ENCODE assay signal across 20 cellular contexts in the genomic region with DNA sequence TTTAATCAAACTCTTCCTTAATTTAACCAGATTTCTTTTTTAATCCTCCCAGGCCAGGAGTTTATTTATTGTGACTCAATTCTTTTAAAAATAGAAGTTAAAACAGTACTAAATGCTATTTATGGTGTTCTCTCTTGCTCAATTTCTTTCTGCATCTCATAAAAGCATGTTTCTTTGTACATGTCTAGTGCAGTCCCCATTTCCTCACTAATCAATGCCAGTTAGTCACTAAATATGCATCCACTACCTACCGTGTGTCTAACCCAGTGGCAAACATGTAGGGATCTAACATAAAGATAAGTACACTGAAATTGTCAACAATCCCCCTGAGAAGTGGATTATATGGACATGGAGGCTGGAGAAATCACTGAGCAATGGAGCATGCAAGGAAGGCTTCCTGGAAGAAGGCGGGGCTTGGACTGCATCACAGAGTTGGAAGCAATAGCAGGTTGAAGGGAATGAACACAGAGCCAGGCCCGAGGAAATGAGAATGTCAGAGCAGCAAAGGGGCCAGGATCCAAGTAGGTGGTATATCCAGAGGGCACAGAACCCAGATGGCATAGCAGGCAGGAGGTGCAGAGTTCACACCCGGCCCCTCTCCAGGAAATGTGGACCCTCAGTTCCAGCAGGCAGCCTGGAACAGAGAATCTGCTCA.
DNase-seq lines count a peak whose midpoint lies in the region; ATAC-seq and TF ChIP-seq lines count a peak whose summit lies in the region.
"Had no signal": no experiment of that assay in that cellular context is flagged by ENCODE, and none has a peak within 500 bp of the region (broad histone marks: within the 10 kb centered on the region; RNA-seq: fewer than 3 reads in every experiment).

No MANE protein-coding gene starts in this region.

- no peaks in the 10 kb centered on the region for H3K27me3 ChIP-seq in Panc1 (ENCODE audit: control insufficient read depth, insufficient read depth, low read length)
- no peaks in the 10 kb centered on the region for H3K27me3 ChIP-seq in tibial artery
- H3K27me3 ChIP-seq: dorsolateral prefrontal cortex, SJSA1 had no signal

- no peak for DNase-seq in activated T-cell treated with anti-CD3 and anti-CD28 coated beads, Interleukin-2, amount 50 U/mL, for 72 hours
- no peak for DNase-seq in activated T-cell treated with anti-CD3 and anti-CD28 coated beads for 4 hours
- DNase-seq in Panc1 (ENCODE audit: low read depth, low spot score): no peak
- DNase-seq in fibroblast of mammary gland (ENCODE audit: low read depth): peak; percentile 44
- DNase-seq in tibial artery: no peak
- DNase-seq in NCI-H510A treated with DMSO at 0.1 percent for 48 hours (lab: John Stamatoyannopoulos, UW): no peak
- no peak for DNase-seq in HT-29 (ENCODE audit: low spot score)
- DNase-seq: activated CD4-positive, alpha-beta T cell treated with anti-CD3 and anti-CD28 coated beads for 36 hours; activated CD8-positive, alpha-beta memory T cell treated with anti-CD3 and anti-CD28 coated beads, Interleukin-2, amount 50 U/mL, for 4 hours; activated naive CD4-positive, alpha-beta T cell; kidney; NCI-H1694 treated with DMSO at 0.1 percent for 48 hours; NCI-H345; T1000 had no signal

- H3K27ac ChIP-seq in Panc1 (ENCODE audit: low read length) (no peak overlapping the region), tibial artery (peak overlapping the region; percentile 66 to 68)
- H3K27ac ChIP-seq: dorsolateral prefrontal cortex, SJSA1 had no signal

- no peak for TF ChIP-seq CTCF in Panc1 (IDR thresholded peaks at IDR 0.05)
- no peak for TF ChIP-seq CTCF in fibroblast of mammary gland (conservative IDR thresholded peaks at IDR 0.05; ENCODE audit: control insufficient read depth, insufficient read depth, low read depth, low read length)
- TF ChIP-seq CTCF in tibial artery (IDR thresholded peaks at IDR 0.05): no peak

- POLR2A ChIA-PET in Panc1 (lab: Charles Lee): no interaction called here

- in situ Hi-C loops in Panc1 (cut with HindIII; ENCODE audit: low pct_unique_long_range_greater_than_20kb, low sequenced_read_pairs): no loop called here

- H3K27ac Mint-ChIP-seq in activated T-cell treated with anti-CD3 and anti-CD28 coated beads, Interleukin-2, amount 50 U/mL, for 72 hours: peak overlapping the region; percentile 35
- H3K27ac Mint-ChIP-seq: activated CD4-positive, alpha-beta T cell treated with anti-CD3 and anti-CD28 coated beads for 36 hours; stimulated activated naive CD8-positive, alpha-beta T cell treated with anti-CD3 and anti-CD28 coated beads, Interleukin-15, Interleukin-2, amounts not matched to agents 100 ng/mL and 50 ng/mL, for 24 hours had no signal

- H3K27me3 Mint-ChIP-seq in activated T-cell treated with anti-CD3 and anti-CD28 coated beads, Interleukin-2, amount 50 U/mL, for 72 hours (ENCODE audit: low read depth): no peaks in the 10 kb centered on the region
- H3K27me3 Mint-ChIP-seq: activated CD4-positive, alpha-beta T cell treated with anti-CD3 and anti-CD28 coated beads for 36 hours; stimulated activated naive CD8-positive, alpha-beta T cell treated with anti-CD3 and anti-CD28 coated beads, Interleukin-15, Interleukin-2, amounts not matched to agents 100 ng/mL and 50 ng/mL, for 24 hours had no signal

- no peaks in the 10 kb centered on the region for H3K9me3 Mint-ChIP-seq in activated T-cell treated with anti-CD3 and anti-CD28 coated beads, Interleukin-2, amount 50 U/mL, for 72 hours
- H3K9me3 Mint-ChIP-seq: brain; neural crest cell; stimulated activated naive CD8-positive, alpha-beta T cell treated with anti-CD3 and anti-CD28 coated beads, Interleukin-15, Interleukin-2, amounts not matched to agents 100 ng/mL and 50 ng/mL, for 24 hours had no signal

- CTCF ChIA-PET in Panc1 (lab: Charles Lee): no interaction called here

- BruUV-seq in Panc1 (replicated peaks; lab: Mats Ljungman, UMichigan): no TSS peak

- H3K4me3 ChIP-seq in Panc1 (ENCODE audit: low read depth in 2 of 2, low read length in 2 of 2) (no peak overlapping the region), fibroblast of mammary gland (ENCODE audit: control insufficient read depth, low read depth, low read length) (no peak overlapping the region), tibial artery (no peak overlapping the region)
- H3K4me3 ChIP-seq: dorsolateral prefrontal cortex, SJSA1 had no signal

- H3K36me3 ChIP-seq in Panc1 (ENCODE audit: control insufficient read depth, insufficient read depth, low read length) (no peaks in the 10 kb centered on the region), tibial artery (no peaks in the 10 kb centered on the region)
- H3K36me3 ChIP-seq: SJSA1 had no signal

- H3K4me3 Mint-ChIP-seq in activated T-cell treated with anti-CD3 and anti-CD28 coated beads, Interleukin-2, amount 50 U/mL, for 72 hours: no peak overlapping the region
- H3K4me3 Mint-ChIP-seq: activated CD4-positive, alpha-beta T cell treated with anti-CD3 and anti-CD28 coated beads for 36 hours; brain; neural crest cell; stimulated activated naive CD8-positive, alpha-beta T cell treated with anti-CD3 and anti-CD28 coated beads, Interleukin-15, Interleukin-2, amounts not matched to agents 100 ng/mL and 50 ng/mL, for 24 hours had no signal

- intact Hi-C loops in Panc1 (cut with micrococcal nuclease; ENCODE audit: unreplicated experiment) (no loop called here), tibial artery (cut with DNase I; ENCODE audit: low total_unique reads) (no loop called here)

- peaks cover 6% of the 10 kb centered on the region; the same call in 1 of the 2 replicates for H3K4me1 ChIP-seq in Panc1 (ENCODE audit: control insufficient read depth, insufficient read depth, low read length)
- H3K4me1 ChIP-seq in tibial artery: peaks cover 0 to 27% (median 12%) of the 10 kb centered on the region in 4 donors

- no peaks in the 10 kb centered on the region for H3K9me3 ChIP-seq in Panc1 (ENCODE audit: control insufficient read depth, insufficient read depth, low read depth, low read length)
- no peaks in the 10 kb centered on the region for H3K9me3 ChIP-seq in tibial artery
- H3K9me3 ChIP-seq: SJSA1 had no signal

- ATAC-seq in activated T-cell treated with anti-CD3 and anti-CD28 coated beads, Interleukin-2, amount 50 U/mL, for 72 hours (replicated peaks in 1 of 2): no peak
- 0 out of 2 replicates have a peak, but pooled peaks have one; percentile 21 for ATAC-seq in Panc1
- ATAC-seq in GM19455 (IDR thresholded peaks at IDR 0.05; ENCODE audit: unreplicated experiment): no peak
- ATAC-seq: activated CD4-positive, alpha-beta T cell treated with anti-CD3 and anti-CD28 coated beads for 36 hours had no signal

- peaks cover 10% of the 10 kb centered on the region for H3K4me1 Mint-ChIP-seq in activated T-cell treated with anti-CD3 and anti-CD28 coated beads, Interleukin-2, amount 50 U/mL, for 72 hours (ENCODE audit: low read depth)
- H3K4me1 Mint-ChIP-seq: neural crest cell had no signal

- H3K36me3 Mint-ChIP-seq in activated T-cell treated with anti-CD3 and anti-CD28 coated beads, Interleukin-2, amount 50 U/mL, for 72 hours (ENCODE audit: insufficient read depth in 2 of 2): peaks cover 0 to 2% of the 10 kb centered on the region in 2 donors
- H3K36me3 Mint-ChIP-seq: brain had no signal
